ENCODE assay signal across 14 cellular contexts in the genomic region with DNA sequence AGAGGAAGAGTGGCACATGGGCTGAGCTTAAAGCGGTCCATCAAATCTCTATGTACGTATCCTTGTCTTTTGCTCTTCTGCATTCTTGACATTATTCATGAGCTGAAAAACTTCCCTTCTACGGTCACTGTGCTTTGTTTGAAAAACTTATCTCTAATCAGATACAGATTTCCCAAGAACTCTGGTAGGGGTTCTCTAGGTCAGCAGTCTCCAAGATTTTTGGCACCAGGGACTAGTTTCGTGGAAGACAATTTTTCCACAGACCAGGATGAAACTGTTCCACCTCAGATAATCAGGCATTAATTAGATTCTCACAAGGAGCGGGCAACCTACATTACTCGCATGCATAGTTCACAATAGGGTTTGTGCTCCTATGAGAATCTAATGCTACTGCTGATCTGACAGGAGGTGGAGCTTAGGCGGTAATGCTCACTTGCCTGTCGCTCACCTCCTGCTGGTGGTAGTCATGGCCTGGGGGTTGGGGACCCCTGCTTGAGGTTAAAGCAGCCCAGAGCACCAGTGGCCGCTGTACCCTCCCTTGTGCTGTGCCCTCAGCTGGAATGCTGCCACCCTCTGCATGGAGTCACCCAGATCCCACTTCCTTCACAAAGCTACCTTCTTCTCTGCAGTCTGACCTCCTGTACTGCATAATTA. TPM values are rescaled to one million over a fixed set of nuclear protein-coding genes. Genes with fewer than 3 reads are reported as not detected.
DNase-seq lines count a peak whose midpoint lies in the region; ATAC-seq and TF ChIP-seq lines count a peak whose summit lies in the region.
"Had no signal": no experiment of that assay in that cellular context is flagged by ENCODE, and none has a peak within 500 bp of the region (broad histone marks: within the 10 kb centered on the region; RNA-seq: fewer than 3 reads in every experiment).

No MANE protein-coding gene starts in this region.

- dilution Hi-C loops in IMR-90 (cut with HindIII; ENCODE audit: low sequenced_read_pairs, unreplicated experiment): no loop called here

- intact Hi-C loops in IMR-90 (cut with micrococcal nuclease): no loop called here

- peaks cover 18% of the 10 kb centered on the region for H3K36me3 Mint-ChIP-seq in CD4-positive, CD25-positive, alpha-beta regulatory T cell
- H3K36me3 Mint-ChIP-seq in mesothelial cell of epicardium (peaks cover 20% of the 10 kb centered on the region), T-helper 17 cell (ENCODE audit: low read depth) (no peaks in the 10 kb centered on the region)

- no peak overlapping the region for H4K91ac ChIP-seq in IMR-90 (ENCODE audit: insufficient read depth, low read depth, low read length)

- peaks cover 2 to 23% of the 10 kb centered on the region in 2 experiments for H3K79me1 ChIP-seq in IMR-90 (ENCODE audit: low read depth in 1 of 2, low read length in 2 of 2)

- TF ChIP-seq POLR2A in IMR-90 (IDR thresholded peaks at IDR 0.05; ENCODE audit: low read depth, low read length): no peak

- no peak overlapping the region for H2BK20ac ChIP-seq in IMR-90 (ENCODE audit: low read depth, low read length)

- H3K27me3 Mint-ChIP-seq in CD4-positive, CD25-positive, alpha-beta regulatory T cell: no peaks in the 10 kb centered on the region
- H3K27me3 Mint-ChIP-seq in mesothelial cell of epicardium (ENCODE audit: low read depth) (no peaks in the 10 kb centered on the region), T-helper 17 cell (no peaks in the 10 kb centered on the region)
- H3K27me3 Mint-ChIP-seq: B cell had no signal

- H2BK120ac ChIP-seq in IMR-90 (ENCODE audit: low read depth, low read length): no peak overlapping the region

- no peak overlapping the region; the same call in 1 of the 2 replicates for H3K4ac ChIP-seq in IMR-90 (ENCODE audit: low read depth, low read length)

- H4K5ac ChIP-seq in IMR-90 (ENCODE audit: low read depth, low read length): no peak overlapping the region

- in situ Hi-C loops in IMR-90 (cut with MboI; ENCODE audit: low sequenced_read_pairs): loop anchor here (5.0 kb wide), 1 partner anchor 74 kb away; no protein-coding TSS in a partner anchor

- H3K36me3 ChIP-seq in CD4-positive, CD25-positive, alpha-beta regulatory T cell (ENCODE audit: control insufficient read depth, insufficient read depth, low read length): peaks cover 36% of the 10 kb centered on the region
- H3K36me3 ChIP-seq in IMR-90 (ENCODE audit: control insufficient read depth, insufficient read depth, low read length) (peaks cover 15% of the 10 kb centered on the region), Karpas-422 (ENCODE audit: insufficient read depth, low read length) (peaks cover 34% of the 10 kb centered on the region)

- H3K4me2 ChIP-seq in IMR-90 (ENCODE audit: low read depth, low read length) (no peak overlapping the region), Karpas-422 (ENCODE audit: low read depth, low read length, poor library complexity, severe bottlenecking) (no peak overlapping the region)

- H4K20me1 ChIP-seq in IMR-90 (ENCODE audit: insufficient read depth, low read length) (peaks cover 11% of the 10 kb centered on the region; the same call in 1 of the 2 replicates), Karpas-422 (ENCODE audit: insufficient read depth, low read depth, low read length) (no peaks in the 10 kb centered on the region)

- peaks cover 0 to 6% (median under 1%) of the 10 kb centered on the region in 4 donors for H3K4me1 Mint-ChIP-seq in CD4-positive, CD25-positive, alpha-beta regulatory T cell
- peaks cover 32% of the 10 kb centered on the region for H3K4me1 Mint-ChIP-seq in mesothelial cell of epicardium
- peaks cover 14% of the 10 kb centered on the region for H3K4me1 Mint-ChIP-seq in T-helper 17 cell

- H3K27me3 ChIP-seq in CD4-positive, CD25-positive, alpha-beta regulatory T cell (ENCODE audit: control insufficient read depth, insufficient read depth, low read length): no peaks in the 10 kb centered on the region
- H3K27me3 ChIP-seq in IMR-90 (ENCODE audit: control insufficient read depth, insufficient read depth, low read length) (no peaks in the 10 kb centered on the region), Karpas-422 (ENCODE audit: low read length) (no peaks in the 10 kb centered on the region)

- no peak for TF ChIP-seq CTCF in IMR-90 (conservative IDR thresholded peaks at IDR 0.05; ENCODE audit: low read depth, low read length)
- peak; percentile 16 for TF ChIP-seq CTCF in choroid plexus epithelial cell (conservative IDR thresholded peaks at IDR 0.05; ENCODE audit: low read depth, low read length)
- no peak for TF ChIP-seq CTCF in mesothelial cell of epicardium (IDR thresholded peaks at IDR 0.05; ENCODE audit: unreplicated experiment)

- no peaks in the 10 kb centered on the region for H3K9me2 ChIP-seq in Karpas-422 (replicated peaks; ENCODE audit: insufficient read depth, low read length)

- H3K9me3 Mint-ChIP-seq in CD4-positive, CD25-positive, alpha-beta regulatory T cell: no peaks in the 10 kb centered on the region
- H3K9me3 Mint-ChIP-seq in mesothelial cell of epicardium: no peaks in the 10 kb centered on the region

- WGBS in IMR-90 (ENCODE audit: extremely low coverage in 2 of 2, insufficient read length in 1 of 2), 2 experiments: 40% methylated on average over 1 of the region's 9 CpGs; no CpG with 5 or more reads in 1 of the 2 experiments

- no TSS peak for BruUV-seq in IMR-90 (replicated peaks; lab: Mats Ljungman, UMichigan)

- CTCF ChIA-PET in IMR-90 (lab: Yijun Ruan, JAX): interaction anchor here (0.6 kb wide), 1 partner anchor 36 kb away, joined by 3 read pairs; no protein-coding TSS in a partner anchor

- H2AFZ ChIP-seq in IMR-90 (replicated peaks; ENCODE audit: low read length, poor library complexity) (no peak overlapping the region), Karpas-422 (ENCODE audit: low read length) (no peak overlapping the region)

- DNase-seq in CD4-positive, CD25-positive, alpha-beta regulatory T cell: no peak
- DNase-seq in IMR-90: no peak
- DNase-seq in choroid plexus epithelial cell (ENCODE audit: low read depth): peak; percentile 51
- no peak for DNase-seq in mesothelial cell of epicardium (ENCODE audit: low spot score in 2 of 2, unreplicated experiment in 2 of 2)
- no peak for DNase-seq in Kasumi-1 (lab: John Stamatoyannopoulos, UW)
- no peak for DNase-seq in stimulated activated CD4-positive, alpha-beta T cell treated with anti-CD3 and anti-CD28 coated beads, Interleukin-1b, Interleukin-23, amount 100 ng/mL, for 48 hours
- DNase-seq in Karpas-422: no peak
- no peak for DNase-seq in T-helper 17 cell
- DNase-seq: DMS153, NCI-H1436 treated with DMSO at 0.1 percent for 48 hours, OCI-M1 had no signal

- no peak overlapping the region for H2BK5ac ChIP-seq in IMR-90 (ENCODE audit: low read depth, low read length, poor library complexity, severe bottlenecking)

- no peak for TF ChIP-seq RAD21 in IMR-90 (IDR thresholded peaks at IDR 0.05; ENCODE audit: low read length)

- no peak overlapping the region; the same call in 1 of the 2 replicates for H2AK5ac ChIP-seq in IMR-90 (ENCODE audit: low read depth, low read length)

- H3K4me3 ChIP-seq in CD4-positive, CD25-positive, alpha-beta regulatory T cell (ENCODE audit: low read depth, low read length): no peak overlapping the region
- no peak overlapping the region for H3K4me3 ChIP-seq in IMR-90 (ENCODE audit: insufficient read depth, low read depth, low read length)
- H3K4me3 ChIP-seq in choroid plexus epithelial cell (ENCODE audit: low read depth, low read length): no peak overlapping the region
- H3K4me3 ChIP-seq in Karpas-422 (ENCODE audit: low read length): no peak overlapping the region
- H3K4me3 ChIP-seq: lung had no signal

- no peak overlapping the region; the same call in 1 of the 2 replicates for H3K14ac ChIP-seq in IMR-90 (replicated peaks; ENCODE audit: low read depth, low read length)

- no peaks in the 10 kb centered on the region for H3K9me3 ChIP-seq in CD4-positive, CD25-positive, alpha-beta regulatory T cell (ENCODE audit: control insufficient read depth in 2 of 2, low read length in 2 of 2)
- H3K9me3 ChIP-seq in IMR-90 (ENCODE audit: control insufficient read depth, insufficient read depth, low read length) (no peaks in the 10 kb centered on the region), Karpas-422 (ENCODE audit: low read length) (no peaks in the 10 kb centered on the region), T-helper 17 cell (ENCODE audit: control insufficient read depth, low read length, poor library complexity, severe bottlenecking) (no peaks in the 10 kb centered on the region)

- H3K4me3 Mint-ChIP-seq in CD4-positive, CD25-positive, alpha-beta regulatory T cell: no peak overlapping the region
- H3K4me3 Mint-ChIP-seq in mesothelial cell of epicardium: no peak overlapping the region
- no peak overlapping the region for H3K4me3 Mint-ChIP-seq in T-helper 17 cell
- H3K4me3 Mint-ChIP-seq: B cell had no signal

- no peak overlapping the region for H2AK9ac ChIP-seq in IMR-90 (replicated peaks; ENCODE audit: low read depth, low read length, poor library complexity)

- peaks cover 12% of the 10 kb centered on the region for H3K9me1 ChIP-seq in IMR-90 (ENCODE audit: insufficient read depth, low read length)

- no peaks in the 10 kb centered on the region; the same call in 1 of the 2 replicates for H3K79me2 ChIP-seq in Karpas-422 (ENCODE audit: low read length)

- H3K23ac ChIP-seq in IMR-90 (ENCODE audit: low read depth, low read length): peak overlapping the region; percentile 27; the same call in 1 of the 2 replicates

- no peak for ATAC-seq in CD4-positive, CD25-positive, alpha-beta regulatory T cell (ENCODE audit: low read depth in 2 of 2)
- ATAC-seq in IMR-90 (ENCODE audit: low read depth) (no peak), T-helper 17 cell (no peak)

- H3K27ac ChIP-seq in CD4-positive, CD25-positive, alpha-beta regulatory T cell (ENCODE audit: insufficient read depth, low read length, poor library complexity, severe bottlenecking): no peak overlapping the region
- H3K27ac ChIP-seq in IMR-90 (ENCODE audit: insufficient read depth, low read length) (no peak overlapping the region), Karpas-422 (ENCODE audit: low read length) (no peak overlapping the region)
- H3K27ac ChIP-seq: VCaP had no signal

- H2BK15ac ChIP-seq in IMR-90 (ENCODE audit: low read depth, low read length): no peak overlapping the region

- no peaks in the 10 kb centered on the region for H3K4me1 ChIP-seq in CD4-positive, CD25-positive, alpha-beta regulatory T cell (ENCODE audit: control insufficient read depth, insufficient read depth, low read length, poor library complexity, severe bottlenecking)
- H3K4me1 ChIP-seq in IMR-90 (ENCODE audit: control insufficient read depth, insufficient read depth, low read length): peaks cover 22% of the 10 kb centered on the region
- H3K4me1 ChIP-seq in Karpas-422 (ENCODE audit: low read length): no peaks in the 10 kb centered on the region

- POLR2A ChIA-PET in IMR-90 (lab: Charles Lee; ENCODE audit: unreplicated experiment): no interaction called here

- no peak overlapping the region for H3K9ac ChIP-seq in IMR-90 (ENCODE audit: low read depth, low read length)
- H3K9ac ChIP-seq in Karpas-422 (ENCODE audit: low read length): no peak overlapping the region

- H4K8ac ChIP-seq in IMR-90 (ENCODE audit: low read depth in 2 of 2, low read length in 2 of 2): no peak overlapping the region

- no peak overlapping the region for H3K56ac ChIP-seq in IMR-90 (ENCODE audit: extremely low read depth, insufficient read depth, low read length)

- H3K27ac Mint-ChIP-seq in CD4-positive, CD25-positive, alpha-beta regulatory T cell: peak overlapping the region in 2 of 3 donors; percentile 20 to 68
- H3K27ac Mint-ChIP-seq in mesothelial cell of epicardium: peak overlapping the region; percentile 51
- H3K27ac Mint-ChIP-seq in T-helper 17 cell: no peak overlapping the region

- no peak overlapping the region for H3K18ac ChIP-seq in IMR-90 (ENCODE audit: low read depth, low read length)

RNA-seq across cellular contexts. Expression of gene AK2, which starts 30.7 kb away (rescaled TPM):
- total RNA-seq in CD4-positive, CD25-positive, alpha-beta regulatory T cell: 55.3 TPM
- polyA plus RNA-seq in CD4-positive, CD25-positive, alpha-beta regulatory T cell: 100 to 1,000 TPM; 111 to 122 (median 115) TPM
- total RNA-seq in IMR-90 (2012; rRNA removed) (118 and 168 TPM in 2 replicates), mesothelial cell of epicardium (136 to 142 TPM (median 139 TPM) in 3 replicates), T-helper 17 cell (10 to 100 TPM; 51.1 to 61.7 TPM)
- polyA plus RNA-seq in IMR-90 (2012; rRNA removed): 152 and 203 TPM in 2 replicates
- polyA plus RNA-seq in IMR-90 (2012; cell fraction: cytosol; rRNA removed): 77.4 and 134 TPM in 2 replicates
- 53.9 and 195 TPM in 2 replicates for polyA plus RNA-seq in IMR-90 (2012; cell fraction: nucleus; rRNA removed; ENCODE audit: low replicate concordance)
- 145 and 287 TPM in 2 replicates for total RNA-seq in Karpas-422 (2014; rRNA removed; shearing (Covaris generic); ENCODE audit: low replicate concordance)

RNA-seq across cellular contexts. Expression of gene RNF19B, which starts 41.3 kb away (rescaled TPM):
- total RNA-seq in CD4-positive, CD25-positive, alpha-beta regulatory T cell: 44.9 TPM
- polyA plus RNA-seq in CD4-positive, CD25-positive, alpha-beta regulatory T cell: 1 to 10 TPM; 2.0 to 2.6 (median 2.4) TPM
- total RNA-seq in IMR-90 (2012; rRNA removed): 9.2 and 10.0 TPM in 2 replicates
- polyA plus RNA-seq in IMR-90 (2012; rRNA removed): 11.4 and 11.6 TPM in 2 replicates
- 9.2 and 10.4 TPM in 2 replicates for polyA plus RNA-seq in IMR-90 (2012; cell fraction: cytosol; rRNA removed)
- 6.9 and 12.0 TPM in 2 replicates for polyA plus RNA-seq in IMR-90 (2012; cell fraction: nucleus; rRNA removed; ENCODE audit: low replicate concordance)
- total RNA-seq in mesothelial cell of epicardium: 14.3 to 15.5 TPM (median 14.6 TPM) in 3 replicates
- total RNA-seq in Karpas-422 (2014; rRNA removed; shearing (Covaris generic); ENCODE audit: low replicate concordance): 86.1 and 160 TPM in 2 replicates
- total RNA-seq in T-helper 17 cell: 10 to 100 TPM; 67.1 to 87.7 TPM
